8 cellular contexts compared by ENCODE assay signal in the genomic region with DNA sequence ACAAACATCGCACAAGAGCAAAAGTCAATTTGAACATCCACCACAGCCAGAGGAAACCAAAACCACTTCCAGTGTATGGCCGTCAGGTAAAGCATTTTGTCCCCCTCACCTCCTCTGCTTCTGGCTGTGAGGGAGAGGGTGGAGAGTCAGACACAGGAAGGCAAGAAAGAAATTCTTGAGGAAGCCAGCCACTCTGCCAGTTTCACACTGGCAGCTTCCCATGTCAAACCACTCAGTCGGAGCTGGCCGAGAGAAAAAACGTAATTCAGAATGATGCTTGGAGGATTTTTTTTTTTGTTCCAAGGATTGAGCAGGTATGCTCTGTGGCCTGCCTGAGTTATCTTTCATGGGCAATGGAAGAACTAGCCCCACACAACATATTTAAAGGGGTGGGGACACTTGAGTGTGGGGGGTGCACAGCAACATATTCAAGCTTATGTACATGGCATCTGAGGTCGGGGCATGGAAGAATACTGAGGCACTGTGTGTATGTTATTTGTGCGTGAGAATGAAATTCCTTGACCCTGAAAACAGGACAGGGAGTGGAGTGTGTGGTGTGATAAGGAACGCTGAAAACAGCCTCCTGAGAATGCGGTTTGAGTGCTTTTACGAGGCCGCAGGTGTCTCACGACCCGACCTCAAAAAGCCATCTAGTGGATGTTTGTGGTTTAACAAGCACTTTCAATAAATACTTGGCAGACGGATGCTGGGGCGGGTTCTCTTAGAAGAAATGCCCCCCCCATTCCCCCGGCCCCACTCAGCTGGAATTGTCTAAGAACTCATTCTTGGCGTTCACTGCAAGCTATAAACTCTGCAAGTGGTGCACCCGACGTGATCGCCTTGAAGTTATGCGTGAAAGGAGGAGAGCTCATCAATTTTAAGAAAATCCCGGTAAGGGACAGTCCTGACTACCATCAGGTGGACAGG. TPM values are rescaled to one million over a fixed set of nuclear protein-coding genes. Genes with fewer than 3 reads are reported as not detected.
DNase-seq lines count a peak whose midpoint lies in the region; ATAC-seq and TF ChIP-seq lines count a peak whose summit lies in the region.

No MANE protein-coding gene starts in this region.

- H3K27me3 ChIP-seq in OCI-LY1 (ENCODE audit: insufficient read depth, low read length) (no peaks in the 10 kb centered on the region), subcutaneous abdominal adipose tissue (ENCODE audit: control insufficient read depth in 5 of 5, insufficient read depth in 4 of 5, low read length in 5 of 5) (no peaks in the 10 kb centered on the region)

- peak overlapping the region; percentile 90 to 94 for H3K27ac Mint-ChIP-seq in natural killer cell

- peak; percentile 53 to 66 (median 54) for ATAC-seq in natural killer cell
- no peak for ATAC-seq in GM18505 (IDR thresholded peaks at IDR 0.05; ENCODE audit: unreplicated experiment)

- no peaks in the 10 kb centered on the region for H3K79me2 ChIP-seq in OCI-LY1 (ENCODE audit: insufficient read depth, low read length)

- H3K9ac ChIP-seq in OCI-LY1 (ENCODE audit: low read length) (peak overlapping the region; percentile 41), subcutaneous abdominal adipose tissue (ENCODE audit: low read length in 5 of 5) (peak overlapping the region in 1 of 5 donors; percentile 52)

- DNase-seq in DMS53 (lab: John Stamatoyannopoulos, UW) (peak; percentile 89), erythroblast (lab: John Stamatoyannopoulos, UW) (peak; percentile 80 to 84), natural killer cell (peak; percentile 52)
- DNase-seq in activated CD8-positive, alpha-beta memory T cell treated with anti-CD3 and anti-CD28 coated beads, Interleukin-2, amount 50 U/mL, for 4 hours, result peak; percentile 57

- no peaks in the 10 kb centered on the region for H3K9me3 Mint-ChIP-seq in natural killer cell

- peak overlapping the region; percentile 85 for H3K4me3 Mint-ChIP-seq in natural killer cell

- peak overlapping the region; percentile 60 for H3K4me2 ChIP-seq in OCI-LY1 (ENCODE audit: low read length)

- H4K20me1 ChIP-seq in OCI-LY1 (ENCODE audit: insufficient read depth, low read length), result no peaks in the 10 kb centered on the region

- peaks cover 25 to 31% of the 10 kb centered on the region in 2 donors for H3K4me1 Mint-ChIP-seq in natural killer cell

- no peaks in the 10 kb centered on the region for H3K9me2 ChIP-seq in OCI-LY1 (ENCODE audit: low read depth, low read length)

- TF ChIP-seq POLR2A in erythroblast (IDR thresholded peaks at IDR 0.05; ENCODE audit: low read length) (peak; percentile 25), GM18505 (IDR thresholded peaks at IDR 0.05; ENCODE audit: borderline replicate concordance, extremely low read depth, insufficient read depth, insufficient read length) (no peak)

- H3K4me3 ChIP-seq in OCI-LY1 (ENCODE audit: low read depth, low read length, poor library complexity, severe bottlenecking) (peak overlapping the region; percentile 35), subcutaneous abdominal adipose tissue (ENCODE audit: low read depth in 1 of 5, low read length in 5 of 5) (peak overlapping the region in 3 of 5 donors; percentile 42 to 57 (median 42))

- H3F3A ChIP-seq in OCI-LY1 (ENCODE audit: insufficient read depth, low read length), result no peaks in the 10 kb centered on the region

- peak; percentile 60 for TF ChIP-seq RAD21 in Ishikawa (IDR thresholded peaks at IDR 0.05; ENCODE audit: low read depth)

- H3K36me3 Mint-ChIP-seq in natural killer cell, result no peaks in the 10 kb centered on the region

- no peak overlapping the region for H2AFZ ChIP-seq in OCI-LY1 (ENCODE audit: low read length)

- H3K36me3 ChIP-seq in OCI-LY1 (ENCODE audit: insufficient read depth, low read length) (no peaks in the 10 kb centered on the region; the same call in 1 of the 2 replicates), subcutaneous abdominal adipose tissue (ENCODE audit: control insufficient read depth in 5 of 5, insufficient read depth in 5 of 5, low read length in 5 of 5) (no peaks in the 10 kb centered on the region)

- no peaks in the 10 kb centered on the region for H3K9me3 ChIP-seq in OCI-LY1 (ENCODE audit: low read length)
- H3K9me3 ChIP-seq in subcutaneous abdominal adipose tissue (ENCODE audit: control insufficient read depth in 5 of 5, low read length in 5 of 5), result no peaks in the 10 kb centered on the region

- peak; percentile 63 for TF ChIP-seq CTCF in OCI-LY1 (IDR thresholded peaks at IDR 0.05; ENCODE audit: low read length)
- TF ChIP-seq CTCF in natural killer cell (IDR thresholded peaks at IDR 0.05), result peak; percentile 73

- no peaks in the 10 kb centered on the region for H3K27me3 Mint-ChIP-seq in natural killer cell (ENCODE audit: low read depth in 2 of 2)

- H3K27ac ChIP-seq in OCI-LY1 (ENCODE audit: low read depth, low read length, poor library complexity, severe bottlenecking) (peak overlapping the region; percentile 87), subcutaneous abdominal adipose tissue (ENCODE audit: low read depth, low read length) (no peak overlapping the region)

- H3K4me1 ChIP-seq in OCI-LY1 (ENCODE audit: insufficient read depth, low read length, severe bottlenecking), result peaks cover 23% of the 10 kb centered on the region
- peaks cover 0 to 7% (median 5%) of the 10 kb centered on the region in 5 donors for H3K4me1 ChIP-seq in subcutaneous abdominal adipose tissue (ENCODE audit: control insufficient read depth in 5 of 5, insufficient read depth in 5 of 5, low read length in 5 of 5)

- no peak for TF ChIP-seq EP300 in Ishikawa (IDR thresholded peaks at IDR 0.05; ENCODE audit: borderline replicate concordance)

- intact Hi-C loops in natural killer cell (cut with micrococcal nuclease), result loop anchor here (1.0 to 10.0 kb wide), 4 partner anchors 22 to 230 kb away; a partner anchor contains a TSS

TF ChIP-seq in Ishikawa, 13 proteins besides CTCF, POLR2A, EP300 and RAD21:
- TF ChIP-seq TCF12 (IDR thresholded peaks at IDR 0.05; ENCODE audit: low read depth), result 0 out of 2 replicates have a peak, but pooled peaks have one; percentile 22
- TF ChIP-seq, protein P1, sequence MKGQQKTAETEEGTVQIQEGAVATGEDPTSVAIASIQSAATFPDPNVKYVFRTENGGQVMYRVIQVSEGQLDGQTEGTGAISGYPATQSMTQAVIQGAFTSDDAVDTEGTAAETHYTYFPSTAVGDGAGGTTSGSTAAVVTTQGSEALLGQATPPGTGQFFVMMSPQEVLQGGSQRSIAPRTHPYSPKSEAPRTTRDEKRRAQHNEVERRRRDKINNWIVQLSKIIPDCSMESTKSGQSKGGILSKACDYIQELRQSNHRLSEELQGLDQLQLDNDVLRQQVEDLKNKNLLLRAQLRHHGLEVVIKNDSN (IDR thresholded peaks at IDR 0.05), result no peak
- TF ChIP-seq TEAD4 (IDR thresholded peaks at IDR 0.05), result peak; percentile 58; the same call in 1 of the 2 replicates
- TF ChIP-seq NFIC (IDR thresholded peaks at IDR 0.05), result peak; percentile 58

RNA-seq across cellular contexts. Expression of a gene that starts 22.3 kb away (rescaled TPM):
- total RNA-seq in natural killer cell, result 10 to 100 TPM; 50.7 to 76.7 (median 51.6) TPM

RNA-seq across cellular contexts. Expression of a gene that starts 27.5 kb away (rescaled TPM):
- total RNA-seq in natural killer cell, result 10 to 100 TPM; 20.4 to 34.0 (median 25.9) TPM

RNA-seq across cellular contexts. Expression of a gene that starts 31.2 kb away (rescaled TPM):
- total RNA-seq in natural killer cell, result 100 to 1,000 TPM; 404 to 457 (median 446) TPM

RNA-seq across cellular contexts. Expression of a gene that starts 46.3 kb away (rescaled TPM):
- 10 to 100 TPM; 80.7 to 91.4 (median 84.9) TPM for total RNA-seq in natural killer cell

RNA-seq across cellular contexts. Expression of a gene that starts 46.6 kb away (rescaled TPM):
- 1 to 10 TPM; 2.7 to 4.6 (median 3.3) TPM for total RNA-seq in natural killer cell
